8 cellular contexts compared by ENCODE assay signal in genomic region chr17:57045868-57046671, GRCh38. TPM values are rescaled to one million over a fixed set of nuclear protein-coding genes. Genes with fewer than 3 reads are reported as not detected.
A peak's percentile ranks its signal among the peaks of the same experiment; 100 is the strongest.
DNase-seq lines count a peak whose midpoint lies in the region; ATAC-seq and TF ChIP-seq lines count a peak whose summit lies in the region.

No MANE protein-coding gene starts in this region.

- peaks cover 31% of the 10 kb centered on the region for H3K27me3 ChIP-seq in kidney epithelial cell (ENCODE audit: control insufficient read depth, insufficient read depth, low read length)

- no peaks in the 10 kb centered on the region for H3K36me3 Mint-ChIP-seq in activated T-helper 2 cell treated with anti-CD3 and anti-CD28 coated beads, Interferon-gamma antibody, Interleukin-2, Interleukin-4, amounts not matched to agents 10 μg/mL and 5 μg/mL and 100 μg/mL, durations not matched to agents 14 hours and 24 hours and 36 hours (ENCODE audit: low read depth)

- intact Hi-C loops in activated T-helper 2 cell treated with anti-CD3 and anti-CD28 coated beads, Interferon-gamma antibody, Interleukin-2, Interleukin-4, amounts not matched to agents 10 μg/mL and 5 μg/mL and 100 μg/mL, durations not matched to agents 14 hours and 24 hours and 36 hours (cut with micrococcal nuclease), result no loop called here

- H3K9me3 Mint-ChIP-seq in activated T-helper 2 cell treated with anti-CD3 and anti-CD28 coated beads, Interferon-gamma antibody, Interleukin-2, Interleukin-4, amounts not matched to agents 10 μg/mL and 5 μg/mL and 100 μg/mL, durations not matched to agents 14 hours and 24 hours and 36 hours, result no peaks in the 10 kb centered on the region

- ATAC-seq in GM18517 (IDR thresholded peaks at IDR 0.05; ENCODE audit: unreplicated experiment) (peak; percentile 55), HG03432 (IDR thresholded peaks at IDR 0.05; ENCODE audit: unreplicated experiment) (peak; percentile 79)

- DNase-seq in activated T-helper 2 cell treated with anti-CD3 and anti-CD28 coated beads, Interferon-gamma antibody, Interleukin-2, Interleukin-4, amounts not matched to agents 10 μg/mL and 5 μg/mL and 100 μg/mL, durations not matched to agents 14 hours and 24 hours and 36 hours (ENCODE audit: low spot score), result peak; percentile 19
- DNase-seq in kidney epithelial cell (ENCODE audit: low read depth) (no peak), D341Med (ENCODE audit: low spot score) (no peak), NCI-H128 (lab: John Stamatoyannopoulos, UW; ENCODE audit: unreplicated experiment) (no peak), NOMO-1 treated with DMSO at 0.1 percent for 48 hours (lab: John Stamatoyannopoulos, UW; ENCODE audit: unreplicated experiment) (no peak)
- peak; percentile 36 for DNase-seq in stimulated activated CD8-positive, alpha-beta memory T cell treated with anti-CD3 and anti-CD28 coated beads, Interleukin-4, amount 100 ng/mL, for 24 hours (ENCODE audit: low read depth)

- TF ChIP-seq CTCF in kidney epithelial cell (IDR thresholded peaks at IDR 0.05; ENCODE audit: insufficient read depth, low read length, poor library complexity, severe bottlenecking), result no peak

- H3K27me3 Mint-ChIP-seq in activated T-helper 2 cell treated with anti-CD3 and anti-CD28 coated beads, Interferon-gamma antibody, Interleukin-2, Interleukin-4, amounts not matched to agents 10 μg/mL and 5 μg/mL and 100 μg/mL, durations not matched to agents 14 hours and 24 hours and 36 hours (ENCODE audit: low read depth), result peaks cover 63% of the 10 kb centered on the region

- H3K27ac Mint-ChIP-seq in activated T-helper 2 cell treated with anti-CD3 and anti-CD28 coated beads, Interferon-gamma antibody, Interleukin-2, Interleukin-4, amounts not matched to agents 10 μg/mL and 5 μg/mL and 100 μg/mL, durations not matched to agents 14 hours and 24 hours and 36 hours, result peak overlapping the region; percentile 55

- peak overlapping the region; percentile 26 for H3K4me3 ChIP-seq in kidney epithelial cell (ENCODE audit: low read depth, low read length)

- H3K4me1 Mint-ChIP-seq in activated T-helper 2 cell treated with anti-CD3 and anti-CD28 coated beads, Interferon-gamma antibody, Interleukin-2, Interleukin-4, amounts not matched to agents 10 μg/mL and 5 μg/mL and 100 μg/mL, durations not matched to agents 14 hours and 24 hours and 36 hours (ENCODE audit: low read depth), result peaks cover 21% of the 10 kb centered on the region

- peak overlapping the region; percentile 65 for H3K4me3 Mint-ChIP-seq in activated T-helper 2 cell treated with anti-CD3 and anti-CD28 coated beads, Interferon-gamma antibody, Interleukin-2, Interleukin-4, amounts not matched to agents 10 μg/mL and 5 μg/mL and 100 μg/mL, durations not matched to agents 14 hours and 24 hours and 36 hours (ENCODE audit: low read depth)

- no peaks in the 10 kb centered on the region for H3K36me3 ChIP-seq in kidney epithelial cell (ENCODE audit: control insufficient read depth, insufficient read depth, low read length)

RNA-seq across cellular contexts. Expression of gene AKAP1, which starts 39.0 kb away (rescaled TPM):
- 38.7 and 45.0 TPM in 2 replicates for total RNA-seq in activated T-helper 2 cell treated with anti-CD3 and anti-CD28 coated beads, Interferon-gamma antibody, Interleukin-2, Interleukin-4, amounts not matched to agents 10 μg/mL and 5 μg/mL and 100 μg/mL, durations not matched to agents 14 hours and 24 hours and 36 hours
- total RNA-seq in kidney epithelial cell, result 28.6 and 32.6 TPM in 2 replicates

Comparison
In these comparisons a context has a peak if more than half of its experiments do, and no peak if none do; other contexts are left out.
1. DNase-seq: peak in activated T-helper 2 cell treated with anti-CD3 and anti-CD28 coated beads, Interferon-gamma antibody, Interleukin-2, Interleukin-4, amounts not matched to agents 10 μg/mL and 5 μg/mL and 100 μg/mL, durations not matched to agents 14 hours and 24 hours and 36 hours (single experiment) and stimulated activated CD8-positive, alpha-beta memory T cell treated with anti-CD3 and anti-CD28 coated beads, Interleukin-4, amount 100 ng/mL, for 24 hours (single experiment); none in kidney epithelial cell (single experiment), D341Med (single experiment), NCI-H128 (single experiment) and NOMO-1 treated with DMSO at 0.1 percent for 48 hours (single experiment).